2 cellular contexts compared by ENCODE assay signal in genomic region chr13:95697052-95697680, GRCh38.
TF ChIP-seq lines count a peak whose summit lies in the region.

No MANE protein-coding gene starts in this region.

TF ChIP-seq in HepG2, 621 proteins besides CTCF, POLR2A, EP300 and RAD21:
- TF ChIP-seq FOXO1 (CRISPR knock-in tag; IDR thresholded peaks at IDR 0.05) (no peak), DPF2 (CRISPR knock-in tag; IDR thresholded peaks at IDR 0.05; ENCODE audit: borderline replicate concordance, low read depth) (no peak), ZNF337 (CRISPR knock-in tag; IDR thresholded peaks at IDR 0.05; ENCODE audit: borderline replicate concordance, low read depth) (peak; percentile 70; the same call in 1 of the 2 replicates)

TF ChIP-seq in GM12878, 131 proteins besides CTCF, POLR2A, EP300 and RAD21:
- peak; percentile 45; the same call in 1 of the 2 replicates for TF ChIP-seq CBX5 (IDR thresholded peaks at IDR 0.05; ENCODE audit: low read depth)
- TF ChIP-seq FOXK2 (IDR thresholded peaks at IDR 0.05), result no peak
TF ChIP-seq in GM12878: peak in this region for 1.
